1 cellular context compared by ENCODE assay signal in the genomic region with DNA sequence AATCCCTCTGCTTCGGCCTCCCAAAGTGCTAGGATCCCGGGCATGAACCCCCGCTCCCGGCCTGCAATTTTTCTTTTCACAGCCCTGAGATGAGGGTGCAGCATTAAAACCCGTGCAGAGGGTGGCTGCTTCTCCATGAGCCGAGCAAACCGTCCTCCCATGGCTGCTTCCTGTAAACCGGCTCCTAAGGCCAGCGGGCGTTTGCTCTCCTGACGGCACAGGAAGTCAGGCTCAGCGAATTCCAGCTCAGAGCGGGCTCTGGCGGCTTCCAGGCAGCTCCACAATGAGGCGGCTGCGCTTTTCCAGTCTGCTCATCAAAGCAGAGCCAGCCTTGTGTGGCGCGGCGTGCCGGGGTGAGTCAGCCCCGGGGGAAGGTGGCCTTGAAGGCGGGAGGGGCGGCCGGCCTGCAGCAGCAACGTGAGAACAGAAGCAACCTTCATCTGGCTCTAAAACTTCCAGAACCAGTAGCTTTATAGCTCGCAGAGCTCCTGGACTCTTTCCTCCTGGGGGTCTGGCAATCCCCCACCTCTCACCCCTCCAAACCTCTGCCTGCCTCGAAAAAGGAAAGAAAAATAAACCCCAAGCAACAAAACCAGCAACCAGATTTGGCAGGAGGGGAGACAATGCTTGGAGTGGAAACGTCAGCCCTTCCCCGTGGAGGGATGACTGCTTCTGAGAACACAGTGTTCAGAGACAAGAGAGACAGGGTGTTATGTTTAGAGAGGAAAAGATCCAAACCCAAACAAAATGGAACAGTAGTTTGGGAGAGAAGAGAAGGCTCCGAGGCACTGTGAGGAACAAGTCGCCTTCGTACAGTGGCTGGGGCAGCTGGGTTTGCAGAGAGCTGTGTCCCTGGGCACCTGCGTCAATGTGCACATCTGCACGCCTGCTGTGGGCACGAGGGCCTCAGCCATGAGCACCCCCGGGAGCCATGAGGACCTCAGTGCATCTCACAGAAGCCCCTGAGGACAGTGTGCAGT.
TF ChIP-seq lines count a peak whose summit lies in the region.

No MANE protein-coding gene starts in this region.

TF ChIP-seq in HepG2, 621 proteins besides CTCF, POLR2A, EP300 and RAD21 (continued from another document and continues in another):
- TF ChIP-seq, protein P1, sequence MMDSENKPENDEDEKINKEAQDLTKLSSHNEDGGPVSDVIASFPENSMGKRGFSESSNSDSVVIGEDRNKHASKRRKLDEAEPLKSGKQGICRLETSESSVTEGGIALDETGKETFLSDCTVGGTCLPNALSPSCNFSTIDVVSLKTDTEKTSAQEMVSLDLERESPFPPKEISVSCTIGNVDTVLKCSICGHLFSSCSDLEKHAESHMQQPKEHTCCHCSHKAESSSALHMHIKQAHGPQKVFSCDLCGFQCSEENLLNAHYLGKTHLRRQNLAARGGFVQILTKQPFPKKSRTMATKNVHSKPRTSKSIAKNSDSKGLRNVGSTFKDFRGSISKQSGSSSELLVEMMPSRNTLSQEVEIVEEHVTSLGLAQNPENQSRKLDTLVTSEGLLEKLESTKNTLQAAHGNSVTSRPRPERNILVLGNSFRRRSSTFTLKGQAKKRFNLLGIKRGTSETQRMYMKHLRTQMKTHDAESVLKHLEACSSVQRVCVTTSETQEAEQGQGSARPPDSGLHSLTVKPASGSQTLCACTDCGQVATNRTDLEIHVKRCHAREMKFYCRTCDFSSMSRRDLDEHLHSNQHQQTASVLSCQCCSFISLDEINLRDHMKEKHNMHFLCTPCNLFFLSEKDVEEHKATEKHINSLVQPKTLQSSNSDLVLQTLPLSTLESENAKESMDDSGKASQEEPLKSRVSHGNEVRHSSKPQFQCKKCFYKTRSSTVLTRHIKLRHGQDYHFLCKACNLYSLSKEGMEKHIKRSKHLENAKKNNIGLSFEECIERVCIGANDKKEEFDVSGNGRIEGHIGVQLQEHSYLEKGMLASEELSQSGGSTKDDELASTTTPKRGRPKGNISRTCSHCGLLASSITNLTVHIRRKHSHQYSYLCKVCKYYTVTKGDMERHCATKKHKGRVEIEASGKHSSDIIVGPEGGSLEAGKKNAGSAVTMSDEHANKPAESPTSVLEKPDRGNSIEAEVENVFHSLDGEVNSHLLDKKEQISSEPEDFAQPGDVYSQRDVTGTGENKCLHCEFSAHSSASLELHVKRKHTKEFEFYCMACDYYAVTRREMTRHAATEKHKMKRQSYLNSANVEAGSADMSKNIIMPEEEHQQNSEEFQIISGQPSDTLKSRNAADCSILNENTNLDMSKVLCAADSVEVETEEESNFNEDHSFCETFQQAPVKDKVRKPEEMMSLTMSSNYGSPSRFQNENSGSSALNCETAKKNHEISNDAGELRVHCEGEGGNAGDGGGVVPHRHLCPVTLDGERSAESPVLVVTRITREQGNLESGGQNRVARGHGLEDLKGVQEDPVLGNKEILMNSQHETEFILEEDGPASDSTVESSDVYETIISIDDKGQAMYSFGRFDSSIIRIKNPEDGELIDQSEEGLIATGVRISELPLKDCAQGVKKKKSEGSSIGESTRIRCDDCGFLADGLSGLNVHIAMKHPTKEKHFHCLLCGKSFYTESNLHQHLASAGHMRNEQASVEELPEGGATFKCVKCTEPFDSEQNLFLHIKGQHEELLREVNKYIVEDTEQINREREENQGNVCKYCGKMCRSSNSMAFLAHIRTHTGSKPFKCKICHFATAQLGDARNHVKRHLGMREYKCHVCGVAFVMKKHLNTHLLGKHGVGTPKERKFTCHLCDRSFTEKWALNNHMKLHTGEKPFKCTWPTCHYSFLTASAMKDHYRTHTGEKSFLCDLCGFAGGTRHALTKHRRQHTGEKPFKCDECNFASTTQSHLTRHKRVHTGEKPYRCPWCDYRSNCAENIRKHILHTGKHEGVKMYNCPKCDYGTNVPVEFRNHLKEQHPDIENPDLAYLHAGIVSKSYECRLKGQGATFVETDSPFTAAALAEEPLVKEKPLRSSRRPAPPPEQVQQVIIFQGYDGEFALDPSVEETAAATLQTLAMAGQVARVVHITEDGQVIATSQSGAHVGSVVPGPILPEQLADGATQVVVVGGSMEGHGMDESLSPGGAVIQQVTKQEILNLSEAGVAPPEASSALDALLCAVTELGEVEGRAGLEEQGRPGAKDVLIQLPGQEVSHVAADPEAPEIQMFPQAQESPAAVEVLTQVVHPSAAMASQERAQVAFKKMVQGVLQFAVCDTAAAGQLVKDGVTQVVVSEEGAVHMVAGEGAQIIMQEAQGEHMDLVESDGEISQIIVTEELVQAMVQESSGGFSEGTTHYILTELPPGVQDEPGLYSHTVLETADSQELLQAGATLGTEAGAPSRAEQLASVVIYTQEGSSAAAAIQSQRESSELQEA (CRISPR knock-in tag; IDR thresholded peaks at IDR 0.05; ENCODE audit: not compliant biosample characterization), result peak; percentile 70
- TF ChIP-seq ZNF839 (CRISPR knock-in tag; IDR thresholded peaks at IDR 0.05; ENCODE audit: borderline replicate concordance), result no peak
- no peak for TF ChIP-seq ZNF207 (IDR thresholded peaks at IDR 0.05; ENCODE audit: borderline replicate concordance)
- no peak for TF ChIP-seq ZNF737 (CRISPR knock-in tag; IDR thresholded peaks at IDR 0.05; ENCODE audit: borderline replicate concordance)
- 0 out of 2 replicates have a peak, but pooled peaks have one; percentile 75 for TF ChIP-seq ZNF614 (CRISPR knock-in tag; IDR thresholded peaks at IDR 0.05; ENCODE audit: borderline replicate concordance)
- TF ChIP-seq IKZF1 (IDR thresholded peaks at IDR 0.05), result no peak
- TF ChIP-seq ZNF782 (CRISPR knock-in tag; IDR thresholded peaks at IDR 0.05; ENCODE audit: borderline replicate concordance), result no peak
- TF ChIP-seq ZNF282 (IDR thresholded peaks at IDR 0.05; ENCODE audit: partially characterized antibody), result no peak
- TF ChIP-seq, protein P2, sequence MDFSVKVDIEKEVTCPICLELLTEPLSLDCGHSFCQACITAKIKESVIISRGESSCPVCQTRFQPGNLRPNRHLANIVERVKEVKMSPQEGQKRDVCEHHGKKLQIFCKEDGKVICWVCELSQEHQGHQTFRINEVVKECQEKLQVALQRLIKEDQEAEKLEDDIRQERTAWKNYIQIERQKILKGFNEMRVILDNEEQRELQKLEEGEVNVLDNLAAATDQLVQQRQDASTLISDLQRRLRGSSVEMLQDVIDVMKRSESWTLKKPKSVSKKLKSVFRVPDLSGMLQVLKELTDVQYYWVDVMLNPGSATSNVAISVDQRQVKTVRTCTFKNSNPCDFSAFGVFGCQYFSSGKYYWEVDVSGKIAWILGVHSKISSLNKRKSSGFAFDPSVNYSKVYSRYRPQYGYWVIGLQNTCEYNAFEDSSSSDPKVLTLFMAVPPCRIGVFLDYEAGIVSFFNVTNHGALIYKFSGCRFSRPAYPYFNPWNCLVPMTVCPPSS (IDR thresholded peaks at IDR 0.05), result no peak
- TF ChIP-seq FOXJ3 (CRISPR knock-in tag; IDR thresholded peaks at IDR 0.05; ENCODE audit: borderline replicate concordance), result 0 out of 2 replicates have a peak, but pooled peaks have one; percentile 61
- TF ChIP-seq PLRG1 (conservative IDR thresholded peaks at IDR 0.05), result no peak
- TF ChIP-seq, protein P3, sequence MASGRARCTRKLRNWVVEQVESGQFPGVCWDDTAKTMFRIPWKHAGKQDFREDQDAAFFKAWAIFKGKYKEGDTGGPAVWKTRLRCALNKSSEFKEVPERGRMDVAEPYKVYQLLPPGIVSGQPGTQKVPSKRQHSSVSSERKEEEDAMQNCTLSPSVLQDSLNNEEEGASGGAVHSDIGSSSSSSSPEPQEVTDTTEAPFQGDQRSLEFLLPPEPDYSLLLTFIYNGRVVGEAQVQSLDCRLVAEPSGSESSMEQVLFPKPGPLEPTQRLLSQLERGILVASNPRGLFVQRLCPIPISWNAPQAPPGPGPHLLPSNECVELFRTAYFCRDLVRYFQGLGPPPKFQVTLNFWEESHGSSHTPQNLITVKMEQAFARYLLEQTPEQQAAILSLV (CRISPR knock-in tag; IDR thresholded peaks at IDR 0.05; ENCODE audit: borderline replicate concordance), result no peak
- TF ChIP-seq NFIB (CRISPR knock-in tag; IDR thresholded peaks at IDR 0.05; ENCODE audit: borderline replicate concordance), result no peak
- TF ChIP-seq, protein P4, sequence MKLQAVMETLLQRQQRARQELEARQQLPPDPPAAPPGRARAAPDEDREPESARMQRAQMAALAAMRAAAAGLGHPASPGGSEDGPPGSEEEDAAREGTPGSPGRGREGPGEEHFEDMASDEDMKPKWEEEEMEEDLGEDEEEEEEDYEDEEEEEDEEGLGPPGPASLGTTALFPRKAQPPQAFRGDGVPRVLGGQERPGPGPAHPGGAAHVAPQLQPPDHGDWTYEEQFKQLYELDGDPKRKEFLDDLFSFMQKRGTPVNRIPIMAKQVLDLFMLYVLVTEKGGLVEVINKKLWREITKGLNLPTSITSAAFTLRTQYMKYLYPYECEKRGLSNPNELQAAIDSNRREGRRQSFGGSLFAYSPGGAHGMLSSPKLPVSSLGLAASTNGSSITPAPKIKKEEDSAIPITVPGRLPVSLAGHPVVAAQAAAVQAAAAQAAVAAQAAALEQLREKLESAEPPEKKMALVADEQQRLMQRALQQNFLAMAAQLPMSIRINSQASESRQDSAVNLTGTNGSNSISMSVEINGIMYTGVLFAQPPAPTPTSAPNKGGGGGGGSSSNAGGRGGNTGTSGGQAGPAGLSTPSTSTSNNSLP (IDR thresholded peaks at IDR 0.05; ENCODE audit: low read depth, low read length), result no peak
- TF ChIP-seq KDM2A (CRISPR knock-in tag; IDR thresholded peaks at IDR 0.05; ENCODE audit: borderline replicate concordance, low read depth), result peak; percentile 91
- peak; percentile 60; the same call in 1 of the 2 replicates for TF ChIP-seq ZNF644 (CRISPR knock-in tag; IDR thresholded peaks at IDR 0.05; ENCODE audit: low read depth)
- peak; percentile 54; the same call in 1 of the 2 replicates for TF ChIP-seq MEF2D (CRISPR knock-in tag; IDR thresholded peaks at IDR 0.05)
- TF ChIP-seq, protein P5, sequence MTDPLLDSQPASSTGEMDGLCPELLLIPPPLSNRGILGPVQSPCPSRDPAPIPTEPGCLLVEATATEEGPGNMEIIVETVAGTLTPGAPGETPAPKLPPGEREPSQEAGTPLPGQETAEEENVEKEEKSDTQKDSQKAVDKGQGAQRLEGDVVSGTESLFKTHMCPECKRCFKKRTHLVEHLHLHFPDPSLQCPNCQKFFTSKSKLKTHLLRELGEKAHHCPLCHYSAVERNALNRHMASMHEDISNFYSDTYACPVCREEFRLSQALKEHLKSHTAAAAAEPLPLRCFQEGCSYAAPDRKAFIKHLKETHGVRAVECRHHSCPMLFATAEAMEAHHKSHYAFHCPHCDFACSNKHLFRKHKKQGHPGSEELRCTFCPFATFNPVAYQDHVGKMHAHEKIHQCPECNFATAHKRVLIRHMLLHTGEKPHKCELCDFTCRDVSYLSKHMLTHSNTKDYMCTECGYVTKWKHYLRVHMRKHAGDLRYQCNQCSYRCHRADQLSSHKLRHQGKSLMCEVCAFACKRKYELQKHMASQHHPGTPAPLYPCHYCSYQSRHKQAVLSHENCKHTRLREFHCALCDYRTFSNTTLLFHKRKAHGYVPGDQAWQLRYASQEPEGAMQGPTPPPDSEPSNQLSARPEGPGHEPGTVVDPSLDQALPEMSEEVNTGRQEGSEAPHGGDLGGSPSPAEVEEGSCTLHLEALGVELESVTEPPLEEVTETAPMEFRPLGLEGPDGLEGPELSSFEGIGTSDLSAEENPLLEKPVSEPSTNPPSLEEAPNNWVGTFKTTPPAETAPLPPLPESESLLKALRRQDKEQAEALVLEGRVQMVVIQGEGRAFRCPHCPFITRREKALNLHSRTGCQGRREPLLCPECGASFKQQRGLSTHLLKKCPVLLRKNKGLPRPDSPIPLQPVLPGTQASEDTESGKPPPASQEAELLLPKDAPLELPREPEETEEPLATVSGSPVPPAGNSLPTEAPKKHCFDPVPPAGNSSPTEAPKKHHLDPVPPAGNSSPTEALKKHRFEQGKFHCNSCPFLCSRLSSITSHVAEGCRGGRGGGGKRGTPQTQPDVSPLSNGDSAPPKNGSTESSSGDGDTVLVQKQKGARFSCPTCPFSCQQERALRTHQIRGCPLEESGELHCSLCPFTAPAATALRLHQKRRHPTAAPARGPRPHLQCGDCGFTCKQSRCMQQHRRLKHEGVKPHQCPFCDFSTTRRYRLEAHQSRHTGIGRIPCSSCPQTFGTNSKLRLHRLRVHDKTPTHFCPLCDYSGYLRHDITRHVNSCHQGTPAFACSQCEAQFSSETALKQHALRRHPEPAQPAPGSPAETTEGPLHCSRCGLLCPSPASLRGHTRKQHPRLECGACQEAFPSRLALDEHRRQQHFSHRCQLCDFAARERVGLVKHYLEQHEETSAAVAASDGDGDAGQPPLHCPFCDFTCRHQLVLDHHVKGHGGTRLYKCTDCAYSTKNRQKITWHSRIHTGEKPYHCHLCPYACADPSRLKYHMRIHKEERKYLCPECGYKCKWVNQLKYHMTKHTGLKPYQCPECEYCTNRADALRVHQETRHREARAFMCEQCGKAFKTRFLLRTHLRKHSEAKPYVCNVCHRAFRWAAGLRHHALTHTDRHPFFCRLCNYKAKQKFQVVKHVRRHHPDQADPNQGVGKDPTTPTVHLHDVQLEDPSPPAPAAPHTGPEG (CRISPR knock-in tag; IDR thresholded peaks at IDR 0.05), result no peak
- no peak for TF ChIP-seq EZH2 (conservative IDR thresholded peaks at IDR 0.05; ENCODE audit: low read depth, low read length)
- TF ChIP-seq ZNF878 (CRISPR knock-in tag; IDR thresholded peaks at IDR 0.05), result peak; percentile 92
- TF ChIP-seq, protein P6, sequence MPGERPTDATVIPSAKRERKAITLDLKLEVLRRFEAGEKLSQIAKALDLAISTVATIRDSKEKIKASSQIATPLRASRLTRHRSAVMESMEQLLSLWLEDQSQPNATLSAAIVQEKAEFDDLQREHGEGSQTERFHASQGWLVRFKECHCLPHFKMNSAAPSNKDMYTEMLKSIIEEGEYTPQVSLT (CRISPR knock-in tag; IDR thresholded peaks at IDR 0.05; ENCODE audit: borderline replicate concordance, low read depth), result no peak
- TF ChIP-seq ZBTB42 (CRISPR knock-in tag; IDR thresholded peaks at IDR 0.05), result no peak
- peak; percentile 89 for TF ChIP-seq ZNF501 (CRISPR knock-in tag; IDR thresholded peaks at IDR 0.05)
- TF ChIP-seq, protein P7, sequence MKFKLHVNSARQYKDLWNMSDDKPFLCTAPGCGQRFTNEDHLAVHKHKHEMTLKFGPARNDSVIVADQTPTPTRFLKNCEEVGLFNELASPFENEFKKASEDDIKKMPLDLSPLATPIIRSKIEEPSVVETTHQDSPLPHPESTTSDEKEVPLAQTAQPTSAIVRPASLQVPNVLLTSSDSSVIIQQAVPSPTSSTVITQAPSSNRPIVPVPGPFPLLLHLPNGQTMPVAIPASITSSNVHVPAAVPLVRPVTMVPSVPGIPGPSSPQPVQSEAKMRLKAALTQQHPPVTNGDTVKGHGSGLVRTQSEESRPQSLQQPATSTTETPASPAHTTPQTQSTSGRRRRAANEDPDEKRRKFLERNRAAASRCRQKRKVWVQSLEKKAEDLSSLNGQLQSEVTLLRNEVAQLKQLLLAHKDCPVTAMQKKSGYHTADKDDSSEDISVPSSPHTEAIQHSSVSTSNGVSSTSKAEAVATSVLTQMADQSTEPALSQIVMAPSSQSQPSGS (CRISPR knock-in tag; IDR thresholded peaks at IDR 0.05), result peak; percentile 75; the same call in 1 of the 2 replicates
- 0 out of 2 replicates have a peak, but pooled peaks have one; percentile 46 for TF ChIP-seq RBAK (CRISPR knock-in tag; IDR thresholded peaks at IDR 0.05)
- no peak for TF ChIP-seq FOXK2 (IDR thresholded peaks at IDR 0.05)
- TF ChIP-seq DR1 (CRISPR knock-in tag; IDR thresholded peaks at IDR 0.05), result no peak
- TF ChIP-seq GZF1 (CRISPR knock-in tag; IDR thresholded peaks at IDR 0.05), result 0 out of 2 replicates have a peak, but pooled peaks have one; percentile 63
- TF ChIP-seq RFXANK (CRISPR knock-in tag; IDR thresholded peaks at IDR 0.05), result no peak
- TF ChIP-seq ZNF841 (CRISPR knock-in tag; IDR thresholded peaks at IDR 0.05; ENCODE audit: borderline replicate concordance), result no peak
- TF ChIP-seq FOXC1 (CRISPR knock-in tag; IDR thresholded peaks at IDR 0.05; ENCODE audit: borderline replicate concordance), result no peak; the same call in 1 of the 2 replicates
